In genomic region chr5:169942181-169942580, GRCh38 we compare ENCODE assay signal across 26 cellular contexts. TPM values are rescaled to one million over a fixed set of nuclear protein-coding genes. Genes with fewer than 3 reads are reported as not detected.
"Had no signal": no experiment of that assay in that cellular context is flagged by ENCODE, and none has a peak within 500 bp of the region (broad histone marks: within the 10 kb centered on the region; RNA-seq: fewer than 3 reads in every experiment).

No MANE protein-coding gene starts in this region.

- H3K27ac ChIP-seq: body of pancreas, cardiac muscle cell, epithelial cell of prostate, left ventricle myocardium inferior, neutrophil, pancreas, psoas muscle, right atrium auricular region, upper lobe of left lung had no signal

- H3K27me3 ChIP-seq: body of pancreas, cardiac muscle cell, neutrophil, right atrium auricular region, upper lobe of left lung had no signal

- H3K4me3 Mint-ChIP-seq: activated naive CD8-positive, alpha-beta T cell; activated T-cell treated with anti-CD3 and anti-CD28 coated beads, Interleukin-2, amount 50 U/mL, for 4 hours; natural killer cell treated with Interleukin-12 subunit alpha and Interleukin-12 subunit beta and Interleukin-15 and Interleukin-18, amount 100 ng/mL, for 72 hours; WTC11 had no signal

- DNase-seq: activated CD8-positive, alpha-beta memory T cell treated with anti-CD3 and anti-CD28 coated beads, Interleukin-2, amount 50 U/mL, for 48 hours; activated naive CD4-positive, alpha-beta T cell; activated T-cell treated with anti-CD3 and anti-CD28 coated beads, Interleukin-2, amount 50 U/mL, for 4 hours; amygdala; body of pancreas; hippocampal formation; kidney glomerular epithelial cell; left ventricle myocardium inferior; midbrain; pancreas; psoas muscle; stimulated activated CD4-positive, alpha-beta T cell treated with anti-CD3 and anti-CD28 coated beads, Interleukin-12 subunit alpha, Interleukin-12 subunit beta, amount 100 ng/mL, for 4 hours; stimulated activated CD4-positive, alpha-beta T cell treated with anti-CD3 and anti-CD28 coated beads, Interleukin-4, amount 100 ng/mL, for 4 hours; stimulated activated naive CD8-positive, alpha-beta T cell treated with anti-CD3 and anti-CD28 coated beads, Interleukin-15, Interleukin-2, amounts not matched to agents 100 U/mL and 50 U/mL, for 24 hours; T-helper 9 cell; upper lobe of left lung had no signal

- H3K4me1 ChIP-seq: body of pancreas, left ventricle myocardium inferior, pancreas, psoas muscle had no signal

- H3K36me3 Mint-ChIP-seq: natural killer cell treated with Interleukin-12 subunit alpha and Interleukin-12 subunit beta and Interleukin-15 and Interleukin-18, amount 100 ng/mL, for 72 hours; WTC11 had no signal

- H3K9me3 ChIP-seq: body of pancreas, left ventricle myocardium inferior, neutrophil, pancreas, psoas muscle, right atrium auricular region, upper lobe of left lung had no signal

- ATAC-seq: activated T-cell treated with anti-CD3 and anti-CD28 coated beads, Interleukin-2, amount 50 U/mL, for 4 hours; body of pancreas; natural killer cell treated with Interleukin-12 subunit alpha and Interleukin-12 subunit beta and Interleukin-15 and Interleukin-18, amount 100 ng/mL, for 72 hours; pancreas; stimulated activated naive CD8-positive, alpha-beta T cell treated with anti-CD3 and anti-CD28 coated beads, Interleukin-15, Interleukin-2, amounts not matched to agents 100 U/mL and 50 U/mL, for 24 hours; WTC11 had no signal

- H3K27me3 Mint-ChIP-seq: activated naive CD8-positive, alpha-beta T cell; natural killer cell treated with Interleukin-12 subunit alpha and Interleukin-12 subunit beta and Interleukin-15 and Interleukin-18, amount 100 ng/mL, for 72 hours had no signal

- H3K27ac Mint-ChIP-seq: activated naive CD8-positive, alpha-beta T cell; activated T-helper 2 cell treated with anti-CD3 and anti-CD28 coated beads, Interferon-gamma antibody, Interleukin-2, Interleukin-4, amounts not matched to agents 10 μg/mL and 5 μg/mL and 100 μg/mL, durations not matched to agents 14 hours and 24 hours and 36 hours; natural killer cell treated with Interleukin-12 subunit alpha and Interleukin-12 subunit beta and Interleukin-15 and Interleukin-18, amount 100 ng/mL, for 72 hours; WTC11 had no signal

- H3K9me3 Mint-ChIP-seq: activated T-cell treated with anti-CD3 and anti-CD28 coated beads, Interleukin-2, amount 50 U/mL, for 4 hours; activated T-helper 2 cell treated with anti-CD3 and anti-CD28 coated beads, Interferon-gamma antibody, Interleukin-2, Interleukin-4, amounts not matched to agents 10 μg/mL and 5 μg/mL and 100 μg/mL, durations not matched to agents 14 hours and 24 hours and 36 hours; natural killer cell treated with Interleukin-12 subunit alpha and Interleukin-12 subunit beta and Interleukin-15 and Interleukin-18, amount 100 ng/mL, for 72 hours; WTC11 had no signal

- H3K4me3 ChIP-seq: body of pancreas, cardiac muscle cell, left ventricle myocardium inferior, pancreas, psoas muscle, right atrium auricular region, upper lobe of left lung had no signal

- H3K36me3 ChIP-seq: cardiac muscle cell, left ventricle myocardium inferior, pancreas, right atrium auricular region, upper lobe of left lung had no signal

RNA-seq across cellular contexts. Expression of gene INSYN2B, which starts 38.1 kb away (rescaled TPM):
- total RNA-seq: activated T-cell treated with anti-CD3 and anti-CD28 coated beads, Interleukin-2, amount 50 U/mL, for 4 hours; activated T-helper 2 cell treated with anti-CD3 and anti-CD28 coated beads, Interferon-gamma antibody, Interleukin-2, Interleukin-4, amounts not matched to agents 10 μg/mL and 5 μg/mL and 100 μg/mL, durations not matched to agents 14 hours and 24 hours and 36 hours; body of pancreas; natural killer cell treated with Interleukin-12 subunit alpha and Interleukin-12 subunit beta and Interleukin-15 and Interleukin-18, amount 100 ng/mL, for 72 hours; pancreas; psoas muscle; T-helper 1 cell treated with Interleukin-12 subunit alpha and Interleukin-12 subunit beta and Interleukin-4 antibody, amounts not matched to agents 30 ng/mL and 1 ng/mL, for 36 hours; WTC11 had no signal
- polyA plus RNA-seq: thymus had no signal
